In the genomic region with DNA sequence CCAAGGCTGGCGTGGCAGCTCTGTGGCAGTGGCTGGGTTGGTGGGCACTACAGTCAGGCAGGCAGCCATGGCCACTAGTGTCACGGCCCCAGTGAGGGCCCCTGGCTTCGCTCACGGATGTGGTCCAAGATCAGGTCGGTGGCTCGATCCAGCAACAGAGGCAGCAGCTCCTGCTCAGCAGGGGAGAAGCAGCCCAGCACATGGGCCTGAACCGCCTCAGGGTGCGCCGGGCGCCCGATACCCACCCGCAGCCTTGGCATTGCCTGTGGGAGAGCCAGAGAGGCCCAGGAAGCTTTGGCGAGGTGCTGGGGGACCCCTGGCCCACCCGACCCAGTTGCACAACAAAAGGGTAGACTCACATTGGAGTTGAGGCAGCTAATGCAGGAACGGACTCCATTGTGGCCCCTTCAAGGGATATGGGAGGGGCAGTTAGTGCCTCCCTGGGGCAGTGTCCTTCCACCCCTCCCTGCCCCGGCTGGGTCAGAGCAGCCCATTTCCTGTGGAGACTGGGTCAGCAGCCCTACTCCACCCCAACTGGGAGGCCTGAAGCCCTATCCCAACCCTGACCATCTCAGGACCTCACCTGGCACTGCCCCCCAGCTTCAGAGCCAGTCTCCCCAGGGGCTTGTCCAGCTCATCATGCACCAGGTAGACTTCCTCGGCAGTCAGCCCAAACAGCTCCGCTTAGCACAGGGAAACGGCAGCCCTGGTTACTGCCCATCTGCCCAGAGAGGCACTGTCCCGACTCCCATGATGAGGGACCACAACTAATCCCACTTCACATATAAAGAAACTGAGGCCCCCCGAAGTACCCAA, we compare ENCODE assay signal across 10 cellular contexts. TPM values are rescaled to one million over a fixed set of nuclear protein-coding genes. Genes with fewer than 3 reads are reported as not detected.
DNase-seq lines count a peak whose midpoint lies in the region; FAIRE-seq and TF ChIP-seq lines count a peak whose summit lies in the region.
"Had no signal": no experiment of that assay in that cellular context is flagged by ENCODE, and none has a peak within 500 bp of the region (broad histone marks: within the 10 kb centered on the region; RNA-seq: fewer than 3 reads in every experiment).

No MANE protein-coding gene starts in this region.

- peak overlapping the region; percentile 48; the same call in 1 of the 2 replicates for H3K9ac ChIP-seq in BLaER1
- no peak overlapping the region for H3K9ac ChIP-seq in MM.1S (ENCODE audit: low read length)
- H3K9ac ChIP-seq in neuronal stem cell (ENCODE audit: low read depth, low read length, poor library complexity), result no peak overlapping the region

- H2AFZ ChIP-seq in MM.1S (ENCODE audit: low read length) (no peak overlapping the region), neuronal stem cell (ENCODE audit: low read length) (no peak overlapping the region)

- no peak overlapping the region for H2BK120ac ChIP-seq in neuronal stem cell (ENCODE audit: low read depth, low read length)

- no peak overlapping the region for H3K23ac ChIP-seq in neuronal stem cell (ENCODE audit: low read depth, low read length, poor library complexity)

- in situ Hi-C loops in KBM-7 (cut with MboI; ENCODE audit: low pct_unique_long_range_greater_than_20kb, low sequenced_read_pairs), result no loop called here

- no peaks in the 10 kb centered on the region for H3K9me2 ChIP-seq in MM.1S (replicated peaks; ENCODE audit: insufficient read depth, low read length)

- H3K79me1 ChIP-seq in neuronal stem cell (ENCODE audit: low read depth, low read length), result peaks cover 4% of the 10 kb centered on the region

- no peaks in the 10 kb centered on the region for H3K79me2 ChIP-seq in MM.1S (ENCODE audit: low read length)

- no peak for FAIRE-seq in frontal cortex (lab: Jason Lieb, UNC)
- FAIRE-seq: GM18507 had no signal

- H3K36me3 ChIP-seq in BLaER1 (no peaks in the 10 kb centered on the region), MM.1S (replicated peaks; ENCODE audit: insufficient read depth, low read length) (no peaks in the 10 kb centered on the region), neuronal stem cell (replicated peaks in 1 of 2; ENCODE audit: control insufficient read depth in 2 of 2, insufficient read depth in 2 of 2, low read length in 2 of 2) (no peaks in the 10 kb centered on the region)

- H2BK5ac ChIP-seq in neuronal stem cell (ENCODE audit: low read length), result no peak overlapping the region

- H2BK12ac ChIP-seq in neuronal stem cell (ENCODE audit: low read length), result peak overlapping the region; percentile 46

- H3K27ac ChIP-seq in BLaER1 (no peak overlapping the region), MM.1S (ENCODE audit: low read length) (no peak overlapping the region), neuronal stem cell (replicated peaks; ENCODE audit: low read length) (no peak overlapping the region)

- H4K91ac ChIP-seq in neuronal stem cell (ENCODE audit: low read depth, low read length, poor library complexity), result no peak overlapping the region

- H4K20me1 ChIP-seq in BLaER1 (peaks cover 50% of the 10 kb centered on the region), MM.1S (ENCODE audit: insufficient read depth, low read length) (no peaks in the 10 kb centered on the region)

- H3K4ac ChIP-seq in neuronal stem cell (ENCODE audit: low read length), result no peak overlapping the region

- no CpG with 5 or more reads among the region's 21 CpGs for WGBS in neuronal stem cell (ENCODE audit: extremely low coverage in 2 of 2, insufficient read length in 2 of 2, insufficient replicate concordance in 1 of 2), 2 donors

- H3K9me3 ChIP-seq in BLaER1, result no peaks in the 10 kb centered on the region
- no peaks in the 10 kb centered on the region for H3K9me3 ChIP-seq in MM.1S (replicated peaks; ENCODE audit: insufficient read depth, low read length)
- no peaks in the 10 kb centered on the region for H3K9me3 ChIP-seq in neuronal stem cell (replicated peaks in 1 of 2; ENCODE audit: control insufficient read depth in 2 of 2, insufficient read depth in 1 of 2, low read depth in 1 of 2, low read length in 2 of 2)

- peaks cover 69% of the 10 kb centered on the region for H3K4me1 ChIP-seq in BLaER1
- H3K4me1 ChIP-seq in MM.1S (ENCODE audit: low read length), result no peaks in the 10 kb centered on the region
- peaks cover 6 to 28% of the 10 kb centered on the region in 2 donors for H3K4me1 ChIP-seq in neuronal stem cell (ENCODE audit: control insufficient read depth in 2 of 2, insufficient read depth in 1 of 2, low read depth in 1 of 2, low read length in 2 of 2)

- H3K18ac ChIP-seq in neuronal stem cell (ENCODE audit: low read length), result no peak overlapping the region

- peak overlapping the region; percentile 25 for H2AK5ac ChIP-seq in neuronal stem cell (ENCODE audit: low read depth, low read length)

- peak overlapping the region; percentile 3 for H3K14ac ChIP-seq in neuronal stem cell (ENCODE audit: low read length)

- no peak overlapping the region for H4K8ac ChIP-seq in neuronal stem cell (ENCODE audit: low read depth, low read length)

- no peak for TF ChIP-seq CTCF in MM.1S (IDR thresholded peaks at IDR 0.05; ENCODE audit: low read length)

- DNase-seq in MM.1S, result no peak
- peak; percentile 23 for DNase-seq in dermis blood vessel endothelial cell
- DNase-seq in neuronal stem cell (ENCODE audit: low spot score), result no peak
- no peak for DNase-seq in NCI-H446 (lab: John Stamatoyannopoulos, UW)
- DNase-seq in H4 (ENCODE audit: low spot score), result no peak
- no peak for DNase-seq in KBM-7
- no peak for DNase-seq in frontal cortex (ENCODE audit: low spot score in 2 of 2)
- DNase-seq: activated effector memory CD4-positive, alpha-beta T cell treated with Interleukin-2 at 50 U/mL for 16 hours had no signal

- H3K4me3 ChIP-seq in BLaER1 (peak overlapping the region; percentile 79), MM.1S (ENCODE audit: low read length) (no peak overlapping the region), neuronal stem cell (ENCODE audit: low read length in 2 of 2) (peak overlapping the region; percentile 54 to 69)

- H3F3A ChIP-seq in MM.1S (ENCODE audit: insufficient read depth, low read length), result no peaks in the 10 kb centered on the region

- H2BK15ac ChIP-seq in neuronal stem cell (ENCODE audit: low read length), result no peak overlapping the region

- H3K27me3 ChIP-seq in BLaER1, result no peaks in the 10 kb centered on the region
- H3K27me3 ChIP-seq in MM.1S (replicated peaks; ENCODE audit: insufficient read depth, low read length), result no peaks in the 10 kb centered on the region
- H3K27me3 ChIP-seq in neuronal stem cell (ENCODE audit: control insufficient read depth in 3 of 3, insufficient read depth in 3 of 3, low read depth in 1 of 3, low read length in 3 of 3), result peaks cover 0 to 10% (median 0%) of the 10 kb centered on the region in 3 experiments

- H3K4me2 ChIP-seq in BLaER1, result peak overlapping the region; percentile 95
- H3K4me2 ChIP-seq in MM.1S (ENCODE audit: low read depth, low read length), result peak overlapping the region; percentile 51; the same call in 1 of the 2 replicates
- H3K4me2 ChIP-seq in neuronal stem cell (ENCODE audit: insufficient read depth, low read length, poor library complexity, severe bottlenecking), result peak overlapping the region; percentile 43

RNA-seq across cellular contexts. Expression of a gene that starts 1.2 kb away (rescaled TPM):
- total RNA-seq in dermis blood vessel endothelial cell (22.3 and 24.7 TPM in 2 replicates), frontal cortex (6.9 TPM)
- 4.0 TPM for polyA plus RNA-seq in neuronal stem cell (2013, experiment 1 of 2)
- 3.8 TPM for polyA plus RNA-seq in neuronal stem cell (2013, experiment 2 of 2)
- total RNA-seq in H4 (2014; rRNA removed; shearing (Covaris generic)), result 9.9 and 11.4 TPM in 2 replicates

RNA-seq across cellular contexts. Expression of a gene that starts 1.7 kb away (rescaled TPM):
- total RNA-seq in dermis blood vessel endothelial cell (not detected in 2 replicates), frontal cortex (not detected)
- not detected for polyA plus RNA-seq in neuronal stem cell (2013, experiment 1 of 2)
- not detected for polyA plus RNA-seq in neuronal stem cell (2013, experiment 2 of 2)
- not detected in 2 replicates for total RNA-seq in H4 (2014; rRNA removed; shearing (Covaris generic))

RNA-seq across cellular contexts. Expression of a gene that starts 7.4 kb away (rescaled TPM):
- total RNA-seq in dermis blood vessel endothelial cell (not detected in 2 replicates), frontal cortex (not detected)
- 0.03 TPM for polyA plus RNA-seq in neuronal stem cell (2013, experiment 1 of 2)
- 0.06 TPM for polyA plus RNA-seq in neuronal stem cell (2013, experiment 2 of 2)
- not detected in 2 replicates for total RNA-seq in H4 (2014; rRNA removed; shearing (Covaris generic))

RNA-seq across cellular contexts. Expression of a gene that starts 20.9 kb away (rescaled TPM):
- total RNA-seq in dermis blood vessel endothelial cell (7.7 and 13.2 TPM in 2 replicates), frontal cortex (7.3 TPM)
- polyA plus RNA-seq in neuronal stem cell (2013, experiment 1 of 2), result 16.4 TPM
- 16.7 TPM for polyA plus RNA-seq in neuronal stem cell (2013, experiment 2 of 2)
- 6.3 and 11.5 TPM in 2 replicates for total RNA-seq in H4 (2014; rRNA removed; shearing (Covaris generic))

Comparison
In these comparisons a context has a peak if more than half of its experiments do, and no peak if none do; other contexts are left out.
1. H3K4me2 ChIP-seq: peak in every context shown above with its lines; median percentile 95 in BLaER1; 51 in MM.1S; 43 in neuronal stem cell.